ENCODE assay signal across 8 cellular contexts in the genomic region with DNA sequence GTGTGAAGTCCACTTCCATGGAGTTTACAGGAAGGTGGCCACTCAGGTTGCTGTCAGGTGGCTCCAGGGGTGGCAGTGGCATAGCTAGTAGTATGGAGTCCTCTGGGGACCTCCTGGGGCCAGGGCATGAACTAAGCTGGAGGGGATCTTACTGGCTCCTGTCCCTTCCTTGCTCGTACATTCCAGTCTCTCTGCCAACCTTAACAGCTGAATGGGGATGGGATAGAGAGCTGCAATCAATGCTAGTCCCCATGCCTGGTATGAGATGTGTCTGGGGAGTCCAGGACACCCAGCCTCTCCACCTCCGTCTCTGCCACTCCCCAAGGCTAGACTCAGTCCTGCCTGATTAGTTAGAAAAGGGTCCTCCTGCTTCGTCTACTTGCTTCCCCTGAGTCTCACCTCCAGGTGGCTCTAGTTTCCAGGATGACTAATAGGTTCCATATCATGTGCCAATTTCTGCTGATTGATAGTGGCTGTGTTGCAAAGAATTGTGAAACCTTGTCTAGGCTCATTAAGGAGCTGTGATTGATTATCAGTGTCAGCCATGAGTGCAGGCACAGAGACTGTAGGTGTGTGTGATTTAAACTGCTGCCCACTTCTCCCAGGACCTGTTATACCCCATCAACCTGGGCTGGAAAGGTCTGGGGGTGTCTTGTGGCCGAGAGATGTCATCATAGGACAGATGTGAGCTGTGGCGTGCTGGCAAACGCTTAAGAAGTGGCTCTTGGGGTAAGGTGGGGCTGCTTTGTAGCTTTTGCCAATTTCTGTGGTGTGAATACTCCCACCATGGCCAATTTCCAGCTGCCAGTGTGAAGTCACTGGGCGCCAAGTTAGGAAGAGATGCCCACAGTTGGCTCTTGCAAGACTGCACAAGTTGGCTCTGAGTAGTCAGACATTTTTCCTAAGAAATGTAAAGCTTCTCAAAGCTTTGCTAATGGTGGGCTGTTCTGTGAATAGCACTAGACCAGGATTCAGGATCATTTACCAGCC.
A peak's percentile ranks its signal among the peaks of the same experiment; 100 is the strongest.
DNase-seq lines count a peak whose midpoint lies in the region; ATAC-seq and TF ChIP-seq lines count a peak whose summit lies in the region.
"Had no signal": no experiment of that assay in that cellular context is flagged by ENCODE, and none has a peak within 500 bp of the region (broad histone marks: within the 10 kb centered on the region; RNA-seq: fewer than 3 reads in every experiment).

No MANE protein-coding gene starts in this region.

- peak; percentile 32 for DNase-seq in MV-4-11 (lab: John Stamatoyannopoulos, UW)
- DNase-seq in dedifferentiated amniotic fluid mesenchymal stem cell (ENCODE audit: extremely low spot score) = peak; percentile 29

- H3K4me1 ChIP-seq in parathyroid adenoma = peaks cover 44% of the 10 kb centered on the region

- H3K27me3 ChIP-seq in parathyroid adenoma (ENCODE audit: control insufficient read depth, insufficient read depth, low read length) = no peaks in the 10 kb centered on the region

- ATAC-seq in GM18517 (IDR thresholded peaks at IDR 0.05; ENCODE audit: unreplicated experiment) = no peak
- ATAC-seq in GM21381 (IDR thresholded peaks at IDR 0.05; ENCODE audit: unreplicated experiment) = no peak
- ATAC-seq in GM18868 (IDR thresholded peaks at IDR 0.05; ENCODE audit: unreplicated experiment) = no peak

- H3K9me3 ChIP-seq in parathyroid adenoma (ENCODE audit: control insufficient read depth, low read length) = no peaks in the 10 kb centered on the region

- H2AFZ ChIP-seq in parathyroid adenoma = peak overlapping the region; percentile 90

- no peak overlapping the region for H3K4me3 ChIP-seq in parathyroid adenoma (ENCODE audit: low read depth, low read length)
- H3K4me3 ChIP-seq: SK-N-MC had no signal

- peak overlapping the region; percentile 69 for H3K27ac ChIP-seq in parathyroid adenoma
- H3K27ac ChIP-seq: SK-N-MC had no signal

- no peaks in the 10 kb centered on the region for H3K79me2 ChIP-seq in parathyroid adenoma

- H3K9ac ChIP-seq in parathyroid adenoma = no peak overlapping the region

- no peaks in the 10 kb centered on the region for H3K36me3 ChIP-seq in parathyroid adenoma (ENCODE audit: control insufficient read depth, insufficient read depth, low read length)

- TF ChIP-seq CTCF in GM12873 (IDR thresholded peaks at IDR 0.05; ENCODE audit: insufficient read depth, low read depth, low read length, missing control alignments) (peak; percentile 23), parathyroid adenoma (IDR thresholded peaks at IDR 0.05) (peak; percentile 31)

- no peak overlapping the region for H3K4me2 ChIP-seq in parathyroid adenoma (ENCODE audit: low read length)
